9 cellular contexts compared by ENCODE assay signal in genomic region chr2:218878941-218879761, GRCh38. TPM values are rescaled to one million over a fixed set of nuclear protein-coding genes. Genes with fewer than 3 reads are reported as not detected.
DNase-seq lines count a peak whose midpoint lies in the region; ATAC-seq, FAIRE-seq and TF ChIP-seq lines count a peak whose summit lies in the region.
"Had no signal": no experiment of that assay in that cellular context is flagged by ENCODE, and none has a peak within 500 bp of the region (broad histone marks: within the 10 kb centered on the region; RNA-seq: fewer than 3 reads in every experiment).

No MANE protein-coding gene starts in this region.

- H3K4me3 Mint-ChIP-seq in stimulated activated naive CD8-positive, alpha-beta T cell treated with anti-CD3 and anti-CD28 coated beads, Interleukin-15, Interleukin-2, amounts not matched to agents 100 ng/mL and 50 ng/mL, for 24 hours = peak overlapping the region; percentile 78
- peak overlapping the region; percentile 85 to 86 for H3K4me3 Mint-ChIP-seq in effector memory CD8-positive, alpha-beta T cell
- H3K4me3 Mint-ChIP-seq: neural crest cell had no signal

- H3K36me3 Mint-ChIP-seq in stimulated activated naive CD8-positive, alpha-beta T cell treated with anti-CD3 and anti-CD28 coated beads, Interleukin-15, Interleukin-2, amounts not matched to agents 100 ng/mL and 50 ng/mL, for 24 hours (ENCODE audit: low read depth) = no peaks in the 10 kb centered on the region
- H3K36me3 Mint-ChIP-seq in effector memory CD8-positive, alpha-beta T cell (ENCODE audit: insufficient read depth) = peaks cover 13% of the 10 kb centered on the region

- no peak for DNase-seq in stimulated activated naive CD8-positive, alpha-beta T cell treated with anti-CD3 and anti-CD28 coated beads, Interleukin-15, Interleukin-2, amounts not matched to agents 100 U/mL and 50 U/mL, for 24 hours
- DNase-seq in NCI-H82 treated with DMSO at 0.1 percent for 48 hours (lab: John Stamatoyannopoulos, UW; ENCODE audit: unreplicated experiment) (peak; percentile 90), HTR-8/SVneo (ENCODE audit: insufficient read length, low spot score) (no peak), substantia nigra (lab: John Stamatoyannopoulos, UW) (no peak), esophagus squamous epithelium (lab: John Stamatoyannopoulos, UW) (no peak)
- no peak for DNase-seq in effector memory CD8-positive, alpha-beta T cell

- 43 to 50% methylated on average over 5 to 9 of the region's 16 CpGs for WGBS in esophagus squamous epithelium, 2 donors

- no peak overlapping the region for H3K27ac ChIP-seq in substantia nigra (ENCODE audit: low read depth, low read length, poor library complexity, severe bottlenecking)
- peak overlapping the region in 2 of 4 donors; percentile 7 to 83 for H3K27ac ChIP-seq in esophagus squamous epithelium

- TF ChIP-seq CTCF in esophagus squamous epithelium (IDR thresholded peaks at IDR 0.05) = no peak

- TF ChIP-seq POLR2A in esophagus squamous epithelium (IDR thresholded peaks at IDR 0.05) = no peak

- H3K4me1 Mint-ChIP-seq in stimulated activated naive CD8-positive, alpha-beta T cell treated with anti-CD3 and anti-CD28 coated beads, Interleukin-15, Interleukin-2, amounts not matched to agents 100 ng/mL and 50 ng/mL, for 24 hours (ENCODE audit: low read depth) = peaks cover 44% of the 10 kb centered on the region
- H3K4me1 Mint-ChIP-seq in effector memory CD8-positive, alpha-beta T cell (ENCODE audit: low read depth in 2 of 2) = peaks cover 20 to 30% of the 10 kb centered on the region in 2 donors
- H3K4me1 Mint-ChIP-seq: neural crest cell had no signal

- peaks cover 0 to 98% (median 7%) of the 10 kb centered on the region in 4 donors for H3K27me3 ChIP-seq in esophagus squamous epithelium

- peaks cover 35% of the 10 kb centered on the region for H3K27me3 Mint-ChIP-seq in stimulated activated naive CD8-positive, alpha-beta T cell treated with anti-CD3 and anti-CD28 coated beads, Interleukin-15, Interleukin-2, amounts not matched to agents 100 ng/mL and 50 ng/mL, for 24 hours
- peaks cover 11 to 66% of the 10 kb centered on the region in 2 donors for H3K27me3 Mint-ChIP-seq in effector memory CD8-positive, alpha-beta T cell

- no peak for FAIRE-seq in HTR-8/SVneo (lab: Jason Lieb, UNC)

- intact Hi-C loops in esophagus squamous epithelium (cut with DNase I) = no loop called here

- ATAC-seq in stimulated activated naive CD8-positive, alpha-beta T cell treated with anti-CD3 and anti-CD28 coated beads, Interleukin-15, Interleukin-2, amounts not matched to agents 100 U/mL and 50 U/mL, for 24 hours = no peak
- no peak for ATAC-seq in effector memory CD8-positive, alpha-beta T cell (replicated peaks)
- no peak for ATAC-seq in GM21423 (IDR thresholded peaks at IDR 0.05; ENCODE audit: unreplicated experiment)

- no peaks in the 10 kb centered on the region for H3K36me3 ChIP-seq in esophagus squamous epithelium

- H3K4me1 ChIP-seq in esophagus squamous epithelium = peaks cover 24 to 57% (median 32%) of the 10 kb centered on the region in 3 donors

- H3K4me3 ChIP-seq in esophagus squamous epithelium = peak overlapping the region in 1 of 4 donors; percentile 50

- no peaks in the 10 kb centered on the region for H3K9me3 ChIP-seq in esophagus squamous epithelium

- H3K9me3 Mint-ChIP-seq in stimulated activated naive CD8-positive, alpha-beta T cell treated with anti-CD3 and anti-CD28 coated beads, Interleukin-15, Interleukin-2, amounts not matched to agents 100 ng/mL and 50 ng/mL, for 24 hours = no peaks in the 10 kb centered on the region
- no peaks in the 10 kb centered on the region for H3K9me3 Mint-ChIP-seq in effector memory CD8-positive, alpha-beta T cell
- H3K9me3 Mint-ChIP-seq: neural crest cell had no signal

- peak overlapping the region; percentile 48 for H3K27ac Mint-ChIP-seq in stimulated activated naive CD8-positive, alpha-beta T cell treated with anti-CD3 and anti-CD28 coated beads, Interleukin-15, Interleukin-2, amounts not matched to agents 100 ng/mL and 50 ng/mL, for 24 hours
- H3K27ac Mint-ChIP-seq in effector memory CD8-positive, alpha-beta T cell = peak overlapping the region in 1 of 2 donors; percentile 92

RNA-seq across cellular contexts. Expression of gene WNT10A, which starts 1.5 kb away (rescaled TPM):
- 10 to 100 TPM in 2 of 4 donors, 1 to 10 TPM in 2; 8.0 to 19.1 (median 11.9) TPM for total RNA-seq in esophagus squamous epithelium
- total RNA-seq: neural crest cell had no signal

RNA-seq across cellular contexts. Expression of gene WNT6, which starts 19.5 kb away (rescaled TPM):
- under 1 TPM in 2 of 4 donors, not detected in 2; 0.73 to 0.76 TPM for total RNA-seq in esophagus squamous epithelium
- total RNA-seq: neural crest cell had no signal

RNA-seq across cellular contexts. Expression of gene PRKAG3, which starts 47.5 kb away (rescaled TPM):
- total RNA-seq in esophagus squamous epithelium = not detected
- total RNA-seq: neural crest cell had no signal
